1 cellular context compared by ENCODE assay signal in the genomic region with DNA sequence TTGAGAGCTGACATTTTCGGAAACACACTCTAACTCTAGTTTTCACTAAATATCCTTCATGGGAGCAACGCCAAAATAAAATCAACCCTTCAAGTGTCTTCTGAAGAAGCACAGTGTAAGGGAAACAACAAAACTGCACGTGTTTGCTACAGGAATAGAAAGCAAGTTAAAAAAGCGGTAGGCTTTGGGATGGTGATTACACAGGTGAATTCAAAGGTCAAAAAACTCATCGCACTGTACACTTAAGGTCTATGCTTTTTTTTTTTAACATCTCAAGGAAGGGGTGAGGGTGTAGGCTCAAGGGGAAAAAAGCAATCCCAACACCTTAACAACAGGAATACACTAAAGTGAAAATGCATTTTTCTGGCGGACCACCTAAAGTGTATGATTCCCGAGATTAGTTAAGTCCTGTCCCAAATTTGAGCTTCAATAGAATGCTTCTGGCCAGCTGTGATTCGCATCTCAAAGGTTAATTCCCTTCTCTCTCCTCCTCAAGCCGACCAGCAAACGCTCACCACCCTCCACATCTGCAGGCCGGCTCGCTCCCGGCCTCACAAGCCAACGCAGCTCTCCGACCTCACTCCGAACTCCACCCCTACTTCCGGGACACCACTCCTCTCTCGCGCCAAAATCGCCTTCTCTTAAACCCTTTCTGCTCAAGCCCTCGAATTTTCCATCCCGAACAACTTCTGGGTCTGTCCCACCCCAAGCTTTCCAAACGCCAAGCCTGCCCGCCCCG.
TF ChIP-seq lines count a peak whose summit lies in the region.

No MANE protein-coding gene starts in this region.

TF ChIP-seq in H1, 55 proteins besides CTCF, POLR2A, EP300 and RAD21 (continued from another document):
- TF ChIP-seq GABPA (IDR thresholded peaks at IDR 0.05; ENCODE audit: borderline replicate concordance, insufficient read depth, low read length) (no peak), ATF3 (IDR thresholded peaks at IDR 0.05; ENCODE audit: insufficient read depth, low read depth, low read length) (no peak)
TF ChIP-seq in H1: peak in this region for 4.
